In genomic region chr10:123726826-123727225, GRCh38 we compare ENCODE assay signal across 23 cellular contexts.
"Had no signal": no experiment of that assay in that cellular context is flagged by ENCODE, and none has a peak within 500 bp of the region (broad histone marks: within the 10 kb centered on the region; RNA-seq: fewer than 3 reads in every experiment).

No MANE protein-coding gene starts in this region.

- H3K27ac ChIP-seq: colonic mucosa, coronary artery, dorsolateral prefrontal cortex, epithelial cell of prostate, esophagus muscularis mucosa, esophagus squamous epithelium, foreskin keratinocyte, gastrocnemius medialis, gastroesophageal sphincter, heart left ventricle, heart right ventricle had no signal

- H3K36me3 ChIP-seq: colonic mucosa, esophagus muscularis mucosa, esophagus squamous epithelium, gastrocnemius medialis, gastroesophageal sphincter, heart left ventricle, heart right ventricle had no signal

- H3K4me3 ChIP-seq: colonic mucosa, coronary artery, dorsolateral prefrontal cortex, esophagus muscularis mucosa, esophagus squamous epithelium, gastrocnemius medialis, gastroesophageal sphincter, heart left ventricle, heart right ventricle had no signal

- H3K9me3 ChIP-seq: colonic mucosa, esophagus muscularis mucosa, esophagus squamous epithelium, gastrocnemius medialis, gastroesophageal sphincter, heart left ventricle had no signal

- DNase-seq: colonic mucosa; cortex of kidney; dermis blood vessel endothelial cell; dorsolateral prefrontal cortex; effector CD4-positive, alpha-beta T cell; effector CD8-positive, alpha-beta T cell; effector memory CD4-positive, alpha-beta T cell; effector memory CD8-positive, alpha-beta T cell; endodermal cell; erythroblast; esophagus squamous epithelium; foreskin fibroblast; foreskin keratinocyte; foreskin melanocyte; gastrocnemius medialis; glutamatergic neuron; head of caudate nucleus; heart left ventricle; heart right ventricle had no signal

- H3K4me1 ChIP-seq: colonic mucosa, esophagus muscularis mucosa, esophagus squamous epithelium, foreskin keratinocyte, gastrocnemius medialis, gastroesophageal sphincter, heart left ventricle, heart right ventricle had no signal

- H3K27me3 ChIP-seq: colonic mucosa, esophagus muscularis mucosa, esophagus squamous epithelium, foreskin keratinocyte, gastrocnemius medialis, gastroesophageal sphincter, heart left ventricle had no signal
